In the genomic region with DNA sequence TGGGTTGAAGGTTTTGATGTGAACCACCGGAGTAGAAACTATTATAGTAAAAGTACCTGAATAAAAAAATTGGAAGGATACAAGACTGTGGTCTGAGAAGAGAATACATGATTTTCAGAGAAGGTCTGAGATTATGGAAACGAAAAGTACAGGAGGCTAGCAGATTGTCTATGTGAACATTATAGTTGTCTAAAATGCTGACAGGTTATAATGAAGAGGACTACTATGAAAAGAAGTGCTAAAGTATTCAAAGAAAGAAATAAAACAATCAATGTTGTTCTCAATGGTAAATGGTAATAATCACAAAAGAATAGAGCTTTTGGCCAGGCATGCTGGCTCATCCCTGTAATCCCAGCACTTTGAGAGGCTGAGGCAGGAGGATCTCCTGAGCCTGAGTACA, we compare ENCODE assay signal across 2 cellular contexts.
TF ChIP-seq lines count a peak whose summit lies in the region.

No MANE protein-coding gene starts in this region.

TF ChIP-seq in HepG2, 621 proteins besides CTCF, POLR2A, EP300 and RAD21:
- no peak for TF ChIP-seq GLI4 (CRISPR knock-in tag; IDR thresholded peaks at IDR 0.05; ENCODE audit: borderline replicate concordance)
- peak; percentile 30 to 63; a peak in 3 of 4 replicates for TF ChIP-seq MAFK (conservative IDR thresholded peaks at IDR 0.05 in 1 of 2, IDR thresholded peaks at IDR 0.05 in 1 of 2; ENCODE audit: low read length in 2 of 2)
- 0 out of 2 replicates have a peak, but pooled peaks have one; percentile 24 for TF ChIP-seq MAFF (IDR thresholded peaks at IDR 0.05; ENCODE audit: low read depth, low read length)
- TF ChIP-seq, protein P1, sequence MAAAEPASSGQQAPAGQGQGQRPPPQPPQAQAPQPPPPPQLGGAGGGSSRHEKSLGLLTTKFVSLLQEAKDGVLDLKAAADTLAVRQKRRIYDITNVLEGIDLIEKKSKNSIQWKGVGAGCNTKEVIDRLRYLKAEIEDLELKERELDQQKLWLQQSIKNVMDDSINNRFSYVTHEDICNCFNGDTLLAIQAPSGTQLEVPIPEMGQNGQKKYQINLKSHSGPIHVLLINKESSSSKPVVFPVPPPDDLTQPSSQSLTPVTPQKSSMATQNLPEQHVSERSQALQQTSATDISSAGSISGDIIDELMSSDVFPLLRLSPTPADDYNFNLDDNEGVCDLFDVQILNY (CRISPR knock-in tag; conservative IDR thresholded peaks at IDR 0.05): no peak

TF ChIP-seq in H1, 55 proteins besides CTCF, POLR2A, EP300 and RAD21:
- TF ChIP-seq BACH1 (IDR thresholded peaks at IDR 0.05; ENCODE audit: low read length): no peak
- no peak for TF ChIP-seq MAFK (IDR thresholded peaks at IDR 0.05; ENCODE audit: low read depth, low read length)
- no peak for TF ChIP-seq CHD2 (IDR thresholded peaks at IDR 0.05; ENCODE audit: low read length)
- no peak for TF ChIP-seq SP1 (IDR thresholded peaks at IDR 0.05; ENCODE audit: low read depth, low read length)
- TF ChIP-seq YY1 (IDR thresholded peaks at IDR 0.05; ENCODE audit: low read depth, low read length): no peak
- TF ChIP-seq, protein P2, sequence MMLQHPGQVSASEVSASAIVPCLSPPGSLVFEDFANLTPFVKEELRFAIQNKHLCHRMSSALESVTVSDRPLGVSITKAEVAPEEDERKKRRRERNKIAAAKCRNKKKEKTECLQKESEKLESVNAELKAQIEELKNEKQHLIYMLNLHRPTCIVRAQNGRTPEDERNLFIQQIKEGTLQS (IDR thresholded peaks at IDR 0.05; ENCODE audit: insufficient read depth, low read depth, low read length): no peak
- TF ChIP-seq SUZ12 (IDR thresholded peaks at IDR 0.05; ENCODE audit: low read length): no peak
- no peak for TF ChIP-seq JUND (IDR thresholded peaks at IDR 0.05; ENCODE audit: low read length)
- no peak for TF ChIP-seq GABPA (IDR thresholded peaks at IDR 0.05; ENCODE audit: borderline replicate concordance, insufficient read depth, low read length)
- TF ChIP-seq HDAC2 (IDR thresholded peaks at IDR 0.05; ENCODE audit: borderline replicate concordance in 1 of 2, low read depth in 2 of 2, low read length in 2 of 2): no peak
- no peak for TF ChIP-seq POU5F1 (IDR thresholded peaks at IDR 0.05; ENCODE audit: low read depth, low read length)
- TF ChIP-seq BRCA1 (IDR thresholded peaks at IDR 0.05; ENCODE audit: low read depth, low read length): no peak
- no peak for TF ChIP-seq HDAC6 (IDR thresholded peaks at IDR 0.05; ENCODE audit: low read depth, low read length)
- no peak for TF ChIP-seq POLR2AphosphoS5 (IDR thresholded peaks at IDR 0.05; ENCODE audit: low read depth, low read length)
